1 cellular context compared by ENCODE assay signal in genomic region chr16:16325439-16325838, GRCh38. TPM values are rescaled to one million over a fixed set of nuclear protein-coding genes. Genes with fewer than 3 reads are reported as not detected.
"Had no signal": no experiment of that assay in that cellular context is flagged by ENCODE, and none has a peak within 500 bp of the region (broad histone marks: within the 10 kb centered on the region; RNA-seq: fewer than 3 reads in every experiment).

No MANE protein-coding gene starts in this region.

RNA-seq across cellular contexts. Expression of gene NPIPA7, which starts 53.5 kb away (rescaled TPM):
- total RNA-seq: osteoblast had no signal
